In the genomic region with DNA sequence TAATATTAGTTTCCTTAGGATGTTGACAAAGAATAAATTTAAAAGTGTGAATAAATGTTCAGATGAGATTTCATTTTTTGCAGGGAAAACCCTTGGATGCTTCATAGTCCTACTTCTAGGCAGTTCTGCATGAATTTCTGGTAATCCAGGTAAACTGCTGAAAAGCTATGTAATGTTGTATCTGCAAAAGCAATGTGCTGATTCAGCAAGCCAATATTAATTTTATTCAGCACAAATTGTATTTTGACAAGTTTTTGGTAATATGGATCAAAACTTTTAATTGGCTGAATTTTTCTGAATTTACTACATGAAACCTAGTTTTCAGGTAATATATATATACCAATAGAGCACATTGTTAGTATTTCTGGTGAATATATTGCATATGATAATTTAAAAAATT, we compare ENCODE assay signal across 14 cellular contexts.
"Had no signal": no experiment of that assay in that cellular context is flagged by ENCODE, and none has a peak within 500 bp of the region (broad histone marks: within the 10 kb centered on the region; RNA-seq: fewer than 3 reads in every experiment).

No MANE protein-coding gene starts in this region.

- H3K9me3 ChIP-seq: gastroesophageal sphincter, sigmoid colon had no signal

- ATAC-seq: activated CD8-positive, alpha-beta memory T cell treated with anti-CD3 and anti-CD28 coated beads, Interleukin-2, amount 10 ng/mL, durations not matched to agents 7 days and 5 days; activated T-cell treated with anti-CD3 and anti-CD28 coated beads, Interleukin-2, amount 50 U/mL, for 4 hours; gastroesophageal sphincter; left colon; natural killer cell treated with Interleukin-12 subunit alpha and Interleukin-12 subunit beta and Interleukin-15 and Interleukin-18, amount 100 ng/mL, for 72 hours had no signal

- DNase-seq: activated B cell treated with CpG ODN at 0.5 μM for 24 hours; activated CD4-positive, alpha-beta T cell treated with anti-CD3 and anti-CD28 coated beads, Interleukin-2, amount 50 U/mL, for 4 hours; activated CD8-positive, alpha-beta memory T cell treated with anti-CD3 and anti-CD28 coated beads, Interleukin-2, amount 10 ng/mL, durations not matched to agents 7 days and 5 days; activated gamma-delta T cell; activated naive CD8-positive, alpha-beta T cell treated with anti-CD3 and anti-CD28 coated beads for 36 hours; activated T-cell treated with anti-CD3 and anti-CD28 coated beads, Interleukin-2, amount 50 U/mL, for 4 hours; hypothalamus; immature natural killer cell; left colon; sigmoid colon; stimulated activated CD4-positive, alpha-beta T cell treated with anti-CD3 and anti-CD28 coated beads, Interleukin-2, amount 100 ng/mL, for 48 hours; stimulated activated naive CD4-positive, alpha-beta T cell treated with Interleukin-2 at 50 U/mL for 16 hours had no signal

- H3K36me3 ChIP-seq: gastroesophageal sphincter, sigmoid colon had no signal

- H3K27me3 ChIP-seq: gastroesophageal sphincter, sigmoid colon had no signal

- H3K4me3 ChIP-seq: gastroesophageal sphincter, sigmoid colon had no signal

- H3K27ac ChIP-seq: gastroesophageal sphincter, sigmoid colon had no signal

- H3K4me1 ChIP-seq: gastroesophageal sphincter, sigmoid colon had no signal
